ENCODE assay signal across 12 cellular contexts in genomic region chr4:39814403-39815185, GRCh38.
DNase-seq lines count a peak whose midpoint lies in the region; ATAC-seq and TF ChIP-seq lines count a peak whose summit lies in the region.
"Had no signal": no experiment of that assay in that cellular context is flagged by ENCODE, and none has a peak within 500 bp of the region (broad histone marks: within the 10 kb centered on the region; RNA-seq: fewer than 3 reads in every experiment).

No MANE protein-coding gene starts in this region.

- POLR2A ChIA-PET in activated CD4-positive, alpha-beta memory T cell treated with anti-CD3 and anti-CD28 coated beads, Interleukin-2, amount 10 ng/mL, durations not matched to agents 7 days and 5 days (lab: Charles Lee) = no interaction called here

- peak overlapping the region; percentile 3 for H3K27ac Mint-ChIP-seq in activated CD4-positive, alpha-beta memory T cell treated with anti-CD3 and anti-CD28 coated beads, Interleukin-2, amount 10 ng/mL, durations not matched to agents 7 days and 5 days

- DNase-seq in AG10803 (ENCODE audit: low read depth) (peak; percentile 25), GM12865 (ENCODE audit: low read depth) (peak; percentile 22), foreskin keratinocyte (peak in 1 of 2 donors; percentile 26), NCI-H2171 (lab: John Stamatoyannopoulos, UW) (no peak)
- peak; percentile 19 for DNase-seq in activated CD4-positive, alpha-beta memory T cell treated with anti-CD3 and anti-CD28 coated beads, Interleukin-2, amount 10 ng/mL, durations not matched to agents 7 days and 5 days
- DNase-seq: activated naive CD4-positive, alpha-beta T cell treated with anti-CD3 and anti-CD28 coated beads, Interleukin-2, amount 50 U/mL, for 16 hours; NCI-H1092 treated with DMSO at 0.1 percent for 48 hours; transverse colon had no signal

- H3K4me3 Mint-ChIP-seq in activated CD4-positive, alpha-beta memory T cell treated with anti-CD3 and anti-CD28 coated beads, Interleukin-2, amount 10 ng/mL, durations not matched to agents 7 days and 5 days = no peak overlapping the region

- ATAC-seq in foreskin keratinocyte (peak; percentile 70), GM21526 (IDR thresholded peaks at IDR 0.05; ENCODE audit: low FRiP score, unreplicated experiment) (no peak), HG02763 (IDR thresholded peaks at IDR 0.05; ENCODE audit: unreplicated experiment) (no peak), GM18909 (IDR thresholded peaks at IDR 0.05; ENCODE audit: poor library complexity, unreplicated experiment) (no peak)

- CTCF ChIA-PET in activated CD4-positive, alpha-beta memory T cell treated with anti-CD3 and anti-CD28 coated beads, Interleukin-2, amount 10 ng/mL, durations not matched to agents 7 days and 5 days (lab: Charles Lee) = no interaction called here

- H3K27ac ChIP-seq in foreskin keratinocyte = no peak overlapping the region
- H3K27ac ChIP-seq: SJSA1, transverse colon had no signal

- TF ChIP-seq CTCF in AG10803 (conservative IDR thresholded peaks at IDR 0.05; ENCODE audit: low read length) = no peak
- no peak for TF ChIP-seq CTCF in GM12865 (IDR thresholded peaks at IDR 0.05; ENCODE audit: insufficient read depth, low read depth, low read length, missing control alignments)
- TF ChIP-seq CTCF in foreskin keratinocyte (conservative IDR thresholded peaks at IDR 0.05) = no peak

- peaks cover 5% of the 10 kb centered on the region for H3K4me1 Mint-ChIP-seq in activated CD4-positive, alpha-beta memory T cell treated with anti-CD3 and anti-CD28 coated beads, Interleukin-2, amount 10 ng/mL, durations not matched to agents 7 days and 5 days

- H3K9me3 Mint-ChIP-seq in activated CD4-positive, alpha-beta memory T cell treated with anti-CD3 and anti-CD28 coated beads, Interleukin-2, amount 10 ng/mL, durations not matched to agents 7 days and 5 days = peaks cover 11% of the 10 kb centered on the region

- H3K27me3 Mint-ChIP-seq in activated CD4-positive, alpha-beta memory T cell treated with anti-CD3 and anti-CD28 coated beads, Interleukin-2, amount 10 ng/mL, durations not matched to agents 7 days and 5 days = no peaks in the 10 kb centered on the region

- H3K4me3 ChIP-seq in AG10803 (ENCODE audit: low read length) (no peak overlapping the region), GM12865 (ENCODE audit: low read depth, low read length) (no peak overlapping the region)
- H3K4me3 ChIP-seq: SJSA1, transverse colon had no signal

- no peaks in the 10 kb centered on the region for H3K27me3 ChIP-seq in foreskin keratinocyte
- H3K27me3 ChIP-seq: SJSA1, transverse colon had no signal

- H3K4me1 ChIP-seq in foreskin keratinocyte = no peaks in the 10 kb centered on the region
- H3K4me1 ChIP-seq: SJSA1, transverse colon had no signal

- H3K36me3 Mint-ChIP-seq in activated CD4-positive, alpha-beta memory T cell treated with anti-CD3 and anti-CD28 coated beads, Interleukin-2, amount 10 ng/mL, durations not matched to agents 7 days and 5 days (ENCODE audit: low read depth) = peaks cover 8% of the 10 kb centered on the region
